In genomic region chr3:82012775-82013174, GRCh38 we compare ENCODE assay signal across 1 cellular context.
TF ChIP-seq lines count a peak whose summit lies in the region.

No MANE protein-coding gene starts in this region.

TF ChIP-seq in HepG2, 621 proteins besides CTCF, POLR2A, EP300 and RAD21 (continued from another document):
- TF ChIP-seq, protein P1, sequence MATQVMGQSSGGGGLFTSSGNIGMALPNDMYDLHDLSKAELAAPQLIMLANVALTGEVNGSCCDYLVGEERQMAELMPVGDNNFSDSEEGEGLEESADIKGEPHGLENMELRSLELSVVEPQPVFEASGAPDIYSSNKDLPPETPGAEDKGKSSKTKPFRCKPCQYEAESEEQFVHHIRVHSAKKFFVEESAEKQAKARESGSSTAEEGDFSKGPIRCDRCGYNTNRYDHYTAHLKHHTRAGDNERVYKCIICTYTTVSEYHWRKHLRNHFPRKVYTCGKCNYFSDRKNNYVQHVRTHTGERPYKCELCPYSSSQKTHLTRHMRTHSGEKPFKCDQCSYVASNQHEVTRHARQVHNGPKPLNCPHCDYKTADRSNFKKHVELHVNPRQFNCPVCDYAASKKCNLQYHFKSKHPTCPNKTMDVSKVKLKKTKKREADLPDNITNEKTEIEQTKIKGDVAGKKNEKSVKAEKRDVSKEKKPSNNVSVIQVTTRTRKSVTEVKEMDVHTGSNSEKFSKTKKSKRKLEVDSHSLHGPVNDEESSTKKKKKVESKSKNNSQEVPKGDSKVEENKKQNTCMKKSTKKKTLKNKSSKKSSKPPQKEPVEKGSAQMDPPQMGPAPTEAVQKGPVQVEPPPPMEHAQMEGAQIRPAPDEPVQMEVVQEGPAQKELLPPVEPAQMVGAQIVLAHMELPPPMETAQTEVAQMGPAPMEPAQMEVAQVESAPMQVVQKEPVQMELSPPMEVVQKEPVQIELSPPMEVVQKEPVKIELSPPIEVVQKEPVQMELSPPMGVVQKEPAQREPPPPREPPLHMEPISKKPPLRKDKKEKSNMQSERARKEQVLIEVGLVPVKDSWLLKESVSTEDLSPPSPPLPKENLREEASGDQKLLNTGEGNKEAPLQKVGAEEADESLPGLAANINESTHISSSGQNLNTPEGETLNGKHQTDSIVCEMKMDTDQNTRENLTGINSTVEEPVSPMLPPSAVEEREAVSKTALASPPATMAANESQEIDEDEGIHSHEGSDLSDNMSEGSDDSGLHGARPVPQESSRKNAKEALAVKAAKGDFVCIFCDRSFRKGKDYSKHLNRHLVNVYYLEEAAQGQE (IDR thresholded peaks at IDR 0.05; ENCODE audit: borderline replicate concordance in 1 of 2, low read depth in 1 of 2, low read length in 2 of 2): no peak
- TF ChIP-seq, protein P2, sequence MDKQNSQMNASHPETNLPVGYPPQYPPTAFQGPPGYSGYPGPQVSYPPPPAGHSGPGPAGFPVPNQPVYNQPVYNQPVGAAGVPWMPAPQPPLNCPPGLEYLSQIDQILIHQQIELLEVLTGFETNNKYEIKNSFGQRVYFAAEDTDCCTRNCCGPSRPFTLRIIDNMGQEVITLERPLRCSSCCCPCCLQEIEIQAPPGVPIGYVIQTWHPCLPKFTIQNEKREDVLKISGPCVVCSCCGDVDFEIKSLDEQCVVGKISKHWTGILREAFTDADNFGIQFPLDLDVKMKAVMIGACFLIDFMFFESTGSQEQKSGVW (CRISPR knock-in tag; IDR thresholded peaks at IDR 0.05; ENCODE audit: borderline replicate concordance): no peak
- TF ChIP-seq ZNF598 (CRISPR knock-in tag; IDR thresholded peaks at IDR 0.05; ENCODE audit: borderline replicate concordance) (no peak), SYNCRIP (IDR thresholded peaks at IDR 0.05; ENCODE audit: insufficient read depth, low read depth, low read length) (no peak), GATA4 (IDR thresholded peaks at IDR 0.05; ENCODE audit: borderline replicate concordance, low read depth) (no peak), TAF1 (CRISPR knock-in tag; IDR thresholded peaks at IDR 0.05) (no peak), TRAFD1 (CRISPR knock-in tag; IDR thresholded peaks at IDR 0.05; ENCODE audit: borderline replicate concordance) (no peak), MATR3 (CRISPR knock-in tag; IDR thresholded peaks at IDR 0.05) (no peak), ZNF275 (CRISPR knock-in tag; IDR thresholded peaks at IDR 0.05; ENCODE audit: borderline replicate concordance) (no peak)
